11 cellular contexts compared by ENCODE assay signal in the genomic region with DNA sequence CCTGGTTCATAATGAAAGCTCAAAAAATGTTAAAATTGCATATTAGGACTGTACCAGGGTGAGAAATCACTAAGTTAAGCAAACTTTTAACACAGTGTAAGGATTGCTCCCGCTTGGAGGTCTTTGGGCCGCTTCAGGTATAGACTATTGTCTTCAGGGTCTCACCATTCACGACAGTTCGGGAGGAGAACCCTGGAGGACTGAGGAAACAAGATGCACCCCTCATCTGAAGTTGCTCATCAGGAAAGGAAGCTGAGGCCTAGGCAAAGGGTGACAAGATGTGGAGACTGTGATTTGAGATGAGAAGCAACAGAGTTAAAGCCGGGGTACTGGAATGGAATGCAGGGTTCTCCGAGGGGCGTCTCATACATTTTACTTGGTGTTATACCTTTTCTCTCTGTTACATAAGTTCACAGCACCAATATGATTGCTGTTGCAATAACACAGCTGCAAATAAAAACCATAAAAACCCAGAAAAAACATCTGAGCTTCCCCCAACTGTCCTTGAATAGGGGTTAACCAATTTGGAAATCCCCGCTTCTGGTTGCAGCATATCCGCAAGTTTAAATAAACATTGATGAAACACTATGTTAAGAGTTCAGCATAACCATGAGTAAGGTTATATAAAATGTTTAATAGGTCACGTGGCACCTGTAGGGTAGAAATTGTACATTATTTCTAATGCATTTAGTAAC. TPM values are rescaled to one million over a fixed set of nuclear protein-coding genes. Genes with fewer than 3 reads are reported as not detected.
A peak's percentile ranks its signal among the peaks of the same experiment; 100 is the strongest.
DNase-seq lines count a peak whose midpoint lies in the region; ATAC-seq lines count a peak whose summit lies in the region.
"Had no signal": no experiment of that assay in that cellular context is flagged by ENCODE, and none has a peak within 500 bp of the region (broad histone marks: within the 10 kb centered on the region; RNA-seq: fewer than 3 reads in every experiment).

No MANE protein-coding gene starts in this region.

- peaks cover 83% of the 10 kb centered on the region for H3K4me1 ChIP-seq in Karpas-422 (ENCODE audit: low read length)

- H3K79me2 ChIP-seq in Karpas-422 (ENCODE audit: low read length), result no peaks in the 10 kb centered on the region

- peak overlapping the region; percentile 6; the same call in 1 of the 2 replicates for H3K27ac ChIP-seq in Karpas-422 (ENCODE audit: low read length)

- peak overlapping the region; percentile 43 for H3K4me2 ChIP-seq in Karpas-422 (ENCODE audit: low read depth, low read length, poor library complexity, severe bottlenecking)

- peak; percentile 9 for DNase-seq in stimulated activated naive CD4-positive, alpha-beta T cell treated with Interleukin-2 at 50 U/mL for 16 hours (lab: John Stamatoyannopoulos, UW)
- DNase-seq in stimulated activated naive CD4-positive, alpha-beta T cell (lab: John Stamatoyannopoulos, UW), result no peak
- DNase-seq in Karpas-422 (no peak), NCI-H82 (lab: John Stamatoyannopoulos, UW) (no peak), NCI-H1092 treated with DMSO at 0.1 percent for 48 hours (lab: John Stamatoyannopoulos, UW) (no peak)
- DNase-seq in central memory CD8-positive, alpha-beta T cell (ENCODE audit: low spot score in 2 of 2), result peak in 1 of 2 donors; percentile 34
- DNase-seq in T-helper 2 cell treated with Interferon-gamma antibody and Interleukin-4, amounts not matched to agents 5 μg/mL and 100 μg/mL, for 36 hours (ENCODE audit: low spot score), result no peak
- DNase-seq: amygdala, NCI-H1105 treated with DMSO at 0.1 percent for 48 hours, stomach had no signal

- no peaks in the 10 kb centered on the region for H3K9me3 ChIP-seq in Karpas-422 (ENCODE audit: low read length)
- H3K9me3 ChIP-seq: stomach had no signal

- H3K4me3 Mint-ChIP-seq in central memory CD8-positive, alpha-beta T cell, result peak overlapping the region; percentile 27
- H3K4me3 Mint-ChIP-seq in T-helper 2 cell treated with Interferon-gamma antibody and Interleukin-4, amounts not matched to agents 5 μg/mL and 100 μg/mL, for 36 hours, result no peak overlapping the region

- peak overlapping the region; percentile 26; the same call in 1 of the 2 replicates for H3K4me3 ChIP-seq in Karpas-422 (ENCODE audit: low read length)
- H3K4me3 ChIP-seq: stomach had no signal

- no peaks in the 10 kb centered on the region for H3K27me3 ChIP-seq in Karpas-422 (ENCODE audit: low read length)
- H3K27me3 ChIP-seq: stomach had no signal

- no peaks in the 10 kb centered on the region for H4K20me1 ChIP-seq in Karpas-422 (ENCODE audit: insufficient read depth, low read depth, low read length)

- 0 out of 2 replicates have a peak overlapping the region, but pooled peaks have one; percentile 16 for H2AFZ ChIP-seq in Karpas-422 (ENCODE audit: low read length)

- H3K9me2 ChIP-seq in Karpas-422 (replicated peaks; ENCODE audit: insufficient read depth, low read length), result no peaks in the 10 kb centered on the region

- peak overlapping the region; percentile 60 for H3K27ac Mint-ChIP-seq in central memory CD8-positive, alpha-beta T cell (ENCODE audit: low read depth)
- no peak overlapping the region for H3K27ac Mint-ChIP-seq in T-helper 2 cell treated with Interferon-gamma antibody and Interleukin-4, amounts not matched to agents 5 μg/mL and 100 μg/mL, for 36 hours

- no peaks in the 10 kb centered on the region for H3K36me3 Mint-ChIP-seq in central memory CD8-positive, alpha-beta T cell (ENCODE audit: insufficient read depth)
- H3K36me3 Mint-ChIP-seq in T-helper 2 cell treated with Interferon-gamma antibody and Interleukin-4, amounts not matched to agents 5 μg/mL and 100 μg/mL, for 36 hours (ENCODE audit: low read depth), result no peaks in the 10 kb centered on the region

- peaks cover 18% of the 10 kb centered on the region for H3K4me1 Mint-ChIP-seq in central memory CD8-positive, alpha-beta T cell
- peaks cover 2% of the 10 kb centered on the region for H3K4me1 Mint-ChIP-seq in T-helper 2 cell treated with Interferon-gamma antibody and Interleukin-4, amounts not matched to agents 5 μg/mL and 100 μg/mL, for 36 hours (ENCODE audit: low read depth)

- no peaks in the 10 kb centered on the region for H3K36me3 ChIP-seq in Karpas-422 (ENCODE audit: insufficient read depth, low read length)
- H3K36me3 ChIP-seq: stomach had no signal

- peak; percentile 85 for ATAC-seq in central memory CD8-positive, alpha-beta T cell (replicated peaks; ENCODE audit: extremely low read depth, poor library complexity, severe bottlenecking)
- no peak for ATAC-seq in HG03045 (IDR thresholded peaks at IDR 0.05; ENCODE audit: unreplicated experiment)

- no peaks in the 10 kb centered on the region for H3K9me3 Mint-ChIP-seq in central memory CD8-positive, alpha-beta T cell
- H3K9me3 Mint-ChIP-seq in T-helper 2 cell treated with Interferon-gamma antibody and Interleukin-4, amounts not matched to agents 5 μg/mL and 100 μg/mL, for 36 hours, result no peaks in the 10 kb centered on the region

- no peak overlapping the region for H3K9ac ChIP-seq in Karpas-422 (ENCODE audit: low read length)

- no peaks in the 10 kb centered on the region for H3K27me3 Mint-ChIP-seq in central memory CD8-positive, alpha-beta T cell
- H3K27me3 Mint-ChIP-seq in T-helper 2 cell treated with Interferon-gamma antibody and Interleukin-4, amounts not matched to agents 5 μg/mL and 100 μg/mL, for 36 hours (ENCODE audit: low read depth), result peaks cover 4% of the 10 kb centered on the region

RNA-seq across cellular contexts. Expression of a gene that starts 40.1 kb away (rescaled TPM):
- total RNA-seq in Karpas-422 (2014; rRNA removed; shearing (Covaris generic); ENCODE audit: low replicate concordance), result 0.61 and 1.7 TPM in 2 replicates

RNA-seq across cellular contexts. Expression of a gene that starts 40.4 kb away (rescaled TPM):
- 2.5 and 5.3 TPM in 2 replicates for total RNA-seq in Karpas-422 (2014; rRNA removed; shearing (Covaris generic); ENCODE audit: low replicate concordance)
